9 cellular contexts compared by ENCODE assay signal in the genomic region with DNA sequence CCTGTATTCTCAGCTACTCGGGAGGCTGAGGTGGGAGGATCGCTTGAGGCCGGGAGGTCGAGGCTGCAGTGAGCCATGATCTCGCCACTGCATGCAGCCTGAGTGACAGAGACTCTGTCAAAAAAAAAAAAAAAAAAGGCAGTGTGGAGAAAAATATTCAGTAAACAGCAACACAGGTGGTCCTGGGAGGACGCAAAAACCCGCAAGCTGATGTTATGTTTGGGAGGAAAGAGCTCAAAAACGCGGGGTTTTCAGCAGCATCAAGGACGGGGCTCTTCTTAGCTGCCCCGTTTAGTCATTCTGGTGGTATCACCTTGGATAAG. TPM values are rescaled to one million over a fixed set of nuclear protein-coding genes. Genes with fewer than 3 reads are reported as not detected.
DNase-seq lines count a peak whose midpoint lies in the region; ATAC-seq, FAIRE-seq and TF ChIP-seq lines count a peak whose summit lies in the region.
"Had no signal": no experiment of that assay in that cellular context is flagged by ENCODE, and none has a peak within 500 bp of the region (broad histone marks: within the 10 kb centered on the region; RNA-seq: fewer than 3 reads in every experiment).

No MANE protein-coding gene starts in this region.

- peak overlapping the region; percentile 98 for H3K27ac Mint-ChIP-seq in activated CD8-positive, alpha-beta T cell treated with anti-CD3 and anti-CD28 coated beads, Interleukin-2, amount 10 ng/mL, durations not matched to agents 7 days and 5 days
- H3K27ac Mint-ChIP-seq in stimulated activated naive CD8-positive, alpha-beta T cell treated with anti-CD3 and anti-CD28 coated beads, Interleukin-15, amount 100 ng/mL, for 72 hours = peak overlapping the region in 1 of 2 donors; percentile 99

- H3K4me3 ChIP-seq in iPS-18a (ENCODE audit: low read length) = peak overlapping the region; percentile 64

- H3K9ac ChIP-seq in iPS-18a (ENCODE audit: low read length) = peak overlapping the region; percentile 49

- H3K9me3 ChIP-seq in iPS-18a (ENCODE audit: control insufficient read depth, low read depth, low read length) = no peaks in the 10 kb centered on the region

- H3K36me3 ChIP-seq in iPS-18a (ENCODE audit: control insufficient read depth, low read depth, low read length) = no peaks in the 10 kb centered on the region

- FAIRE-seq in D721Med (lab: Jason Lieb, UNC) = no peak
- FAIRE-seq: A204.1 had no signal

- DNase-seq in NCI-H146 treated with DMSO at 0.1 percent for 48 hours (lab: John Stamatoyannopoulos, UW; ENCODE audit: unreplicated experiment) (peak; percentile 15), NCI-H146 (lab: John Stamatoyannopoulos, UW) (no peak), posterior vena cava (ENCODE audit: low spot score) (no peak), D721Med (ENCODE audit: insufficient read length, low spot score) (no peak), G401 (ENCODE audit: low spot score) (no peak)
- no peak for DNase-seq in activated CD8-positive, alpha-beta T cell treated with anti-CD3 and anti-CD28 coated beads, Interleukin-2, amount 10 ng/mL, durations not matched to agents 7 days and 5 days
- DNase-seq in stimulated activated naive CD8-positive, alpha-beta T cell treated with anti-CD3 and anti-CD28 coated beads, Interleukin-15, amount 100 ng/mL, for 72 hours = no peak

- in situ Hi-C loops in G401 (cut with HindIII; ENCODE audit: low sequenced_read_pairs) = no loop called here

- peaks cover 13% of the 10 kb centered on the region for H3K27me3 Mint-ChIP-seq in activated CD8-positive, alpha-beta T cell treated with anti-CD3 and anti-CD28 coated beads, Interleukin-2, amount 10 ng/mL, durations not matched to agents 7 days and 5 days (ENCODE audit: low read depth)
- peaks cover 9% of the 10 kb centered on the region for H3K27me3 Mint-ChIP-seq in stimulated activated naive CD8-positive, alpha-beta T cell treated with anti-CD3 and anti-CD28 coated beads, Interleukin-15, amount 100 ng/mL, for 72 hours

- POLR2A ChIA-PET in activated CD8-positive, alpha-beta T cell treated with anti-CD3 and anti-CD28 coated beads, Interleukin-2, amount 10 ng/mL, durations not matched to agents 7 days and 5 days (lab: Charles Lee) = interaction anchor here (0.6 to 2.8 kb wide), 9 partner anchors 10 to 685 kb away, joined by 3 to 27 read pairs (median 3); a partner anchor contains a TSS

- CTCF ChIA-PET in activated CD8-positive, alpha-beta T cell treated with anti-CD3 and anti-CD28 coated beads, Interleukin-2, amount 10 ng/mL, durations not matched to agents 7 days and 5 days (lab: Charles Lee) = interaction anchor here (0.9 to 7.1 kb wide), 13 partner anchors 8 to 371 kb away, joined by 3 to 59 read pairs (median 6); a partner anchor contains a TSS

- intact Hi-C loops in posterior vena cava (cut with DNase I) = loop anchor here in 1 of 2 donors (5.0 kb wide), 1 partner anchor 732 kb away; no protein-coding TSS in a partner anchor

- peak overlapping the region; percentile 21 for H3K27ac ChIP-seq in iPS-18a (ENCODE audit: low read length)

- H3K36me3 Mint-ChIP-seq in activated CD8-positive, alpha-beta T cell treated with anti-CD3 and anti-CD28 coated beads, Interleukin-2, amount 10 ng/mL, durations not matched to agents 7 days and 5 days (ENCODE audit: low read depth) = peaks cover 15% of the 10 kb centered on the region

- peaks cover 4% of the 10 kb centered on the region for H3K9me3 Mint-ChIP-seq in activated CD8-positive, alpha-beta T cell treated with anti-CD3 and anti-CD28 coated beads, Interleukin-2, amount 10 ng/mL, durations not matched to agents 7 days and 5 days (ENCODE audit: insufficient read depth)
- peaks cover 3 to 6% of the 10 kb centered on the region in 2 donors for H3K9me3 Mint-ChIP-seq in stimulated activated naive CD8-positive, alpha-beta T cell treated with anti-CD3 and anti-CD28 coated beads, Interleukin-15, amount 100 ng/mL, for 72 hours

- TF ChIP-seq CTCF in D721Med (IDR thresholded peaks at IDR 0.05; ENCODE audit: insufficient read depth, missing control alignments) = no peak

- no peak for ATAC-seq in activated CD8-positive, alpha-beta T cell treated with anti-CD3 and anti-CD28 coated beads, Interleukin-2, amount 10 ng/mL, durations not matched to agents 7 days and 5 days
- ATAC-seq in stimulated activated naive CD8-positive, alpha-beta T cell treated with anti-CD3 and anti-CD28 coated beads, Interleukin-15, amount 100 ng/mL, for 72 hours = no peak

- peak overlapping the region; percentile 85 for H3K4me3 Mint-ChIP-seq in activated CD8-positive, alpha-beta T cell treated with anti-CD3 and anti-CD28 coated beads, Interleukin-2, amount 10 ng/mL, durations not matched to agents 7 days and 5 days
- peak overlapping the region; percentile 91 to 96 for H3K4me3 Mint-ChIP-seq in stimulated activated naive CD8-positive, alpha-beta T cell treated with anti-CD3 and anti-CD28 coated beads, Interleukin-15, amount 100 ng/mL, for 72 hours

- peaks cover 53% of the 10 kb centered on the region for H3K4me1 Mint-ChIP-seq in activated CD8-positive, alpha-beta T cell treated with anti-CD3 and anti-CD28 coated beads, Interleukin-2, amount 10 ng/mL, durations not matched to agents 7 days and 5 days (ENCODE audit: low read depth)
- H3K4me1 Mint-ChIP-seq in stimulated activated naive CD8-positive, alpha-beta T cell treated with anti-CD3 and anti-CD28 coated beads, Interleukin-15, amount 100 ng/mL, for 72 hours = peaks cover 56% of the 10 kb centered on the region

- H3K4me1 ChIP-seq in iPS-18a (ENCODE audit: control insufficient read depth, low read depth, low read length) = no peaks in the 10 kb centered on the region

- no peaks in the 10 kb centered on the region for H3K27me3 ChIP-seq in iPS-18a (ENCODE audit: control insufficient read depth, insufficient read depth, low read length)

RNA-seq across cellular contexts. Expression of a gene that starts 0.6 kb away (rescaled TPM):
- total RNA-seq in activated CD8-positive, alpha-beta T cell treated with anti-CD3 and anti-CD28 coated beads, Interleukin-2, amount 10 ng/mL, durations not matched to agents 7 days and 5 days = 1 to 10 TPM; 5.2 to 5.3 TPM
- total RNA-seq in posterior vena cava = 1 to 10 TPM; 3.6 to 4.3 TPM
- total RNA-seq in G401 (2014; rRNA removed; shearing (Covaris generic)) = 6.8 and 21.0 TPM in 2 replicates

RNA-seq across cellular contexts. Expression of a gene that starts 15.8 kb away (rescaled TPM):
- 10 to 100 TPM; 30.2 to 32.1 TPM for total RNA-seq in activated CD8-positive, alpha-beta T cell treated with anti-CD3 and anti-CD28 coated beads, Interleukin-2, amount 10 ng/mL, durations not matched to agents 7 days and 5 days
- total RNA-seq in posterior vena cava = 10 to 100 TPM; 32.0 to 36.7 TPM
- 5.1 and 17.4 TPM in 2 replicates for total RNA-seq in G401 (2014; rRNA removed; shearing (Covaris generic))

RNA-seq across cellular contexts. Expression of a gene that starts 18.5 kb away (rescaled TPM):
- 10 to 100 TPM; 22.7 to 24.4 TPM for total RNA-seq in activated CD8-positive, alpha-beta T cell treated with anti-CD3 and anti-CD28 coated beads, Interleukin-2, amount 10 ng/mL, durations not matched to agents 7 days and 5 days
- total RNA-seq in posterior vena cava = 10 to 100 TPM in 1 of 2 donors, 1 to 10 TPM in 1; 8.0 to 12.0 TPM
- total RNA-seq in G401 (2014; rRNA removed; shearing (Covaris generic)) = 31.0 and 53.7 TPM in 2 replicates

RNA-seq across cellular contexts. Expression of a gene that starts 19.5 kb away (rescaled TPM):
- total RNA-seq in activated CD8-positive, alpha-beta T cell treated with anti-CD3 and anti-CD28 coated beads, Interleukin-2, amount 10 ng/mL, durations not matched to agents 7 days and 5 days = 10 to 100 TPM; 14.8 to 15.8 TPM
- total RNA-seq in posterior vena cava = 10 to 100 TPM; 10.1 to 12.6 TPM
- 1.6 and 1.7 TPM in 2 replicates for total RNA-seq in G401 (2014; rRNA removed; shearing (Covaris generic))

RNA-seq across cellular contexts. Expression of a gene that starts 23.0 kb away (rescaled TPM):
- total RNA-seq in activated CD8-positive, alpha-beta T cell treated with anti-CD3 and anti-CD28 coated beads, Interleukin-2, amount 10 ng/mL, durations not matched to agents 7 days and 5 days = 1 to 10 TPM; 8.7 to 9.4 TPM
- total RNA-seq in posterior vena cava = 10 to 100 TPM in 1 of 2 donors, 1 to 10 TPM in 1; 8.6 to 13.6 TPM
- 24.9 and 29.0 TPM in 2 replicates for total RNA-seq in G401 (2014; rRNA removed; shearing (Covaris generic))
